Comparison of ENCODE assay signal across 22 cellular contexts in genomic region chr1:95582746-95583145, GRCh38.
"Had no signal": no experiment of that assay in that cellular context is flagged by ENCODE, and none has a peak within 500 bp of the region (broad histone marks: within the 10 kb centered on the region; RNA-seq: fewer than 3 reads in every experiment).

No MANE protein-coding gene starts in this region.

- H3K9me3 ChIP-seq: gastrocnemius medialis, lower lobe of right lung, spleen, tibial nerve had no signal

- H3K4me2 ChIP-seq: hepatocyte had no signal

- DNase-seq: activated CD4-positive, alpha-beta T cell treated with anti-CD3 and anti-CD28 coated beads for 1 hour; activated CD4-positive, alpha-beta T cell treated with anti-CD3 and anti-CD28 coated beads, Interleukin-2, amount 50 U/mL, for 4 hours; activated naive CD4-positive, alpha-beta T cell; activated T-cell treated with anti-CD3 and anti-CD28 coated beads for 4 hours; activated T-cell treated with anti-CD3 and anti-CD28 coated beads, Interleukin-2, amount 50 U/mL, for 72 hours; dermis blood vessel endothelial cell; effector CD8-positive, alpha-beta T cell; gastrocnemius medialis; immature natural killer cell; lower lobe of right lung; mesenchymal stem cell; natural killer cell; right cardiac atrium; spleen; stimulated activated naive CD4-positive, alpha-beta T cell treated with Interleukin-2 at 50 U/mL for 16 hours; T-helper 17 cell; T1000; WERI-Rb-1 had no signal

- H3K4me1 ChIP-seq: gastrocnemius medialis, lower lobe of right lung, spleen, tibial nerve had no signal

- H3K36me3 ChIP-seq: gastrocnemius medialis, lower lobe of right lung, spleen, tibial nerve, WERI-Rb-1 had no signal

- H3K79me2 ChIP-seq: hepatocyte had no signal

- H3K27me3 ChIP-seq: gastrocnemius medialis, hepatocyte, spleen, tibial nerve had no signal

- H2AFZ ChIP-seq: hepatocyte had no signal

- ATAC-seq: activated naive CD4-positive, alpha-beta T cell treated with anti-CD3 and anti-CD28 coated beads, Interleukin-2, amount 50 U/mL, for 72 hours; activated T-cell treated with anti-CD3 and anti-CD28 coated beads, Interleukin-2, amount 50 U/mL, for 72 hours; gastrocnemius medialis; lower lobe of right lung; natural killer cell; right cardiac atrium; T-helper 17 cell had no signal

- H3K27ac ChIP-seq: gastrocnemius medialis, hepatocyte, lower lobe of right lung, spleen, tibial nerve, WERI-Rb-1 had no signal

- FAIRE-seq: bronchial epithelial cell had no signal

- H3K4me3 ChIP-seq: gastrocnemius medialis, hepatocyte, lower lobe of right lung, spleen, tibial nerve had no signal
